Comparison of ENCODE assay signal across 22 cellular contexts in the genomic region with DNA sequence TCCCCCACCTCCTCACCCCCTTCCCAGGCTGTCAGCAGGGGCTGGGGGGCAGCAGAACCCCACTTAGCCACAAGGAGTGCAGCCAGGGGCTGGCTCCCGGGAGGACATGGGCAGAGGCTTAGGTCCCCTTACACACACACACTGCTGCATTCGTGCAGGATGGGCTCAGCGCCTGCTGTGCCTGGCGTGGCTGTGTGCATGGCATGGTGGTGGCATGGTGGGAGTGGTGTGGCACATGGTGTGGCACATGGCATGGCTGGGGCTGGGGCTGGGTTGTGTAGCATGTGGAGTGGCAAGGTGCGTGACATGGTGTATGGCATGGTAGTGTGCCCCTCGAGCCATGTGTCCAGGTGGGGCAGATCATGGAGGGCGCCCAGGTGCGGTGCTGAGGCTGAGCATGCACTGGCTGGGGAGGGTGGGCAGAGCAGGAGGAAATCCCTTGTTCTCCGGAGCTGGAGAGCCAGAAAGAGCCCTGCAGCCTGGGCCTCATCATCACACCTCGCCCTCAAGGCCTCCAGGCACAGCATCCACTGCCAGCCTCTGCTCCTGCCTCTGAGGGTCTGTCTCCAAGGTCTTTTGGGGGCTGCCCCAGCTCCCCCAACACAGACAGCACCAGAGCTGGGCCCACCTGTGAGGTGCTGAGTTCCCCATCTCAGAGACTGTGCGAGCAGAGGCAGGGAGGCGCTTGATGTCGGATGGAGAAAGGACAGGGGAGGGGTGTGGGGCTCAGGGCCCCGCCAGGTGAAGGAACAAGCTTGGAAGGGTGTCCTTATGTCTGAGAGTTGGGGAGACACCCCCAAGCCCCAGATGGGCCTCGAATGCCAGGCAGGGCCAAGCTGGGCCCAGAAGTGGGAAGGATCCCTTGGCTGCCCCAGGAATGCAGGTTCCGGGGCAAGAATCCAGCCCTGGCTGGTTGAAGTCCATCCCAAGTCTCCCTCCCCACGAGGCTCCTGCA. TPM values are rescaled to one million over a fixed set of nuclear protein-coding genes. Genes with fewer than 3 reads are reported as not detected.
DNase-seq lines count a peak whose midpoint lies in the region; ATAC-seq, FAIRE-seq and TF ChIP-seq lines count a peak whose summit lies in the region.
"Had no signal": no experiment of that assay in that cellular context is flagged by ENCODE, and none has a peak within 500 bp of the region (broad histone marks: within the 10 kb centered on the region; RNA-seq: fewer than 3 reads in every experiment).

No MANE protein-coding gene starts in this region.

- H3K79me1 ChIP-seq in H1 (ENCODE audit: low read depth, low read length): no peaks in the 10 kb centered on the region

- H3K9ac ChIP-seq in H1 (replicated peaks in 1 of 4; ENCODE audit: extremely low read depth in 1 of 4, low read depth in 3 of 4, low read length in 3 of 4): no peak overlapping the region

- peak overlapping the region; percentile 88; the same call in 1 of the 2 replicates for H2BK15ac ChIP-seq in H1 (ENCODE audit: low read length)

- H3K4ac ChIP-seq in H1 (replicated peaks; ENCODE audit: insufficient read length, low read depth, low read length): peak overlapping the region; percentile 83

- H3K4me2 ChIP-seq in H1 (ENCODE audit: insufficient read depth in 1 of 2, low read depth in 2 of 2, low read length in 2 of 2): no peak overlapping the region

- H3K79me2 ChIP-seq in H1 (ENCODE audit: control insufficient read depth in 1 of 2, insufficient read depth in 2 of 2, low read length in 2 of 2): no peaks in the 10 kb centered on the region

- no peak overlapping the region for H2AFZ ChIP-seq in H1 (ENCODE audit: low read length)

- H3K27ac ChIP-seq in H1 (ENCODE audit: low read depth, low read length): no peak overlapping the region
- H3K27ac ChIP-seq in effector memory CD4-positive, alpha-beta T cell (ENCODE audit: insufficient read depth, low read length, poor library complexity, severe bottlenecking): no peak overlapping the region
- H3K27ac ChIP-seq: 22Rv1, SJSA1 had no signal

- H3K36me3 ChIP-seq in H1 (ENCODE audit: control insufficient read depth in 2 of 4, insufficient read depth in 4 of 4, low read length in 3 of 4): no peaks in the 10 kb centered on the region
- H3K36me3 ChIP-seq in effector memory CD4-positive, alpha-beta T cell (ENCODE audit: control insufficient read depth, insufficient read depth, low read length): no peaks in the 10 kb centered on the region
- H3K36me3 ChIP-seq: SJSA1 had no signal

- DNase-seq in Right ventricle myocardium inferior (ENCODE audit: missing footprints) (peak; percentile 51), cardiac septum (ENCODE audit: low spot score) (no peak), H1 (ENCODE audit: low read depth in 1 of 2, low spot score in 2 of 2) (no peak), neural crest cell (ENCODE audit: low read depth, low spot score) (no peak), RPMI8226 (no peak)
- no peak for DNase-seq in effector memory CD4-positive, alpha-beta T cell
- DNase-seq in stimulated activated naive CD4-positive, alpha-beta T cell treated with Interleukin-2 at 50 U/mL for 16 hours (lab: John Stamatoyannopoulos, UW): no peak
- DNase-seq: ACHN; C1 segment of cervical spinal cord; DND-41; MV-4-11; NCI-H1105 treated with DMSO at 0.1 percent for 48 hours; NCI-H2029 treated with DMSO at 0.1 percent for 48 hours; NCI-H510A treated with DMSO at 0.1 percent for 48 hours; NCI-H774; NK-92 treated with Interleukin-12 subunit alpha and Interleukin-12 subunit beta, amount 100 ng/mL, for 24 hours had no signal

- TF ChIP-seq CTCF in H1 (IDR thresholded peaks at IDR 0.05; ENCODE audit: control extremely low read depth in 1 of 3, insufficient read depth in 1 of 3, low read depth in 1 of 3, low read length in 3 of 3): no peak
- no peak for TF ChIP-seq CTCF in neural crest cell (conservative IDR thresholded peaks at IDR 0.05)

- H3K4me1 ChIP-seq in H1 (replicated peaks in 1 of 4; ENCODE audit: control insufficient read depth in 3 of 4, insufficient read depth in 4 of 4, low read length in 3 of 4): peaks cover 0 to 21% (median 13%) of the 10 kb centered on the region in 4 experiments; a peak in 6 of 7 replicates
- no peaks in the 10 kb centered on the region for H3K4me1 ChIP-seq in effector memory CD4-positive, alpha-beta T cell (ENCODE audit: control insufficient read depth, insufficient read depth, low read length, poor library complexity, severe bottlenecking)
- H3K4me1 ChIP-seq: SJSA1 had no signal

- peaks cover 7% of the 10 kb centered on the region for H3K27me3 Mint-ChIP-seq in neural crest cell (ENCODE audit: low read depth)

- peaks cover 0 to 3% (median 2%) of the 10 kb centered on the region in 4 experiments; a peak in 3 of 7 replicates for H3K27me3 ChIP-seq in H1 (replicated peaks in 1 of 4; ENCODE audit: control insufficient read depth in 3 of 4, extremely low read depth in 1 of 4, insufficient read depth in 3 of 4, low read length in 3 of 4)
- H3K27me3 ChIP-seq in effector memory CD4-positive, alpha-beta T cell (replicated peaks; ENCODE audit: control insufficient read depth, insufficient read depth, low read length, poor library complexity, severe bottlenecking): no peaks in the 10 kb centered on the region
- H3K27me3 ChIP-seq: SJSA1 had no signal

- ATAC-seq in Right ventricle myocardium inferior (no peak), HG03039 (IDR thresholded peaks at IDR 0.05; ENCODE audit: unreplicated experiment) (no peak)
- ATAC-seq: CD8-positive, alpha-beta T cell; GM12878 had no signal

- H3K14ac ChIP-seq in H1 (ENCODE audit: insufficient read length): no peak overlapping the region

- peaks cover 5% of the 10 kb centered on the region for H3K9me3 Mint-ChIP-seq in neural crest cell

- H3K36me3 Mint-ChIP-seq in neural crest cell (ENCODE audit: low read depth): peaks cover 1% of the 10 kb centered on the region
- H3K36me3 Mint-ChIP-seq: CD8-positive, alpha-beta T cell had no signal

- H2BK12ac ChIP-seq in H1 (ENCODE audit: low read depth, low read length): peak overlapping the region; percentile 90; the same call in 1 of the 2 replicates

- H2BK5ac ChIP-seq in H1 (ENCODE audit: low read depth, low read length): peak overlapping the region; percentile 52; the same call in 1 of the 2 replicates

- H3K4me3 ChIP-seq in H1 (ENCODE audit: extremely low read depth in 1 of 4, insufficient read depth in 2 of 4, low read depth in 3 of 4, low read length in 4 of 4): no peak overlapping the region
- H3K4me3 ChIP-seq in effector memory CD4-positive, alpha-beta T cell (ENCODE audit: insufficient read depth, low read depth, low read length, poor library complexity, severe bottlenecking): no peak overlapping the region
- H3K4me3 ChIP-seq: GM12878, SJSA1 had no signal

- peak overlapping the region; percentile 84 for H4K91ac ChIP-seq in H1 (replicated peaks; ENCODE audit: insufficient read length, low read length)

- no peak overlapping the region for H3K4me3 Mint-ChIP-seq in neural crest cell
- H3K4me3 Mint-ChIP-seq: CD8-positive, alpha-beta T cell had no signal

- H3K23ac ChIP-seq in H1 (ENCODE audit: insufficient read length): no peak overlapping the region

- no peaks in the 10 kb centered on the region for H3K23me2 ChIP-seq in H1 (ENCODE audit: low read depth, low read length)

- no peak overlapping the region for H4K8ac ChIP-seq in H1 (ENCODE audit: extremely low read depth, insufficient read depth, low read length)

- H3K18ac ChIP-seq in H1 (ENCODE audit: extremely low read depth, low read length): peak overlapping the region; percentile 83; the same call in 1 of the 2 replicates

- no peak for TF ChIP-seq POLR2A in H1 (IDR thresholded peaks at IDR 0.05; ENCODE audit: control extremely low read depth in 1 of 2, low read depth in 2 of 2, low read length in 2 of 2)

- FAIRE-seq in H1 (lab: Jason Lieb, UNC): no peak
- FAIRE-seq: GM12878, H54 had no signal

- POLR2A ChIA-PET in H1 (lab: Charles Lee; ENCODE audit: partially characterized antibody): interaction anchor here (1.0 kb wide), 1 partner anchor 27 kb away, joined by 3 read pairs; no protein-coding TSS in a partner anchor

- H3K4me1 Mint-ChIP-seq in neural crest cell: peaks cover 33% of the 10 kb centered on the region

- intact Hi-C loops in Right ventricle myocardium inferior (cut with DNase I): no loop called here
- intact Hi-C loops in cardiac septum (cut with DNase I): no loop called here

- H4K5ac ChIP-seq in H1 (ENCODE audit: insufficient read length, low read depth, low read length): no peak overlapping the region

- CTCF ChIA-PET in H1 (lab: Charles Lee; ENCODE audit: partially characterized antibody): interaction anchor here (0.9 to 2.0 kb wide), 2 partner anchors 54 to 303 kb away, joined by 3 to 4 read pairs; no protein-coding TSS in a partner anchor

- no peak overlapping the region for H3K56ac ChIP-seq in H1 (replicated peaks; ENCODE audit: insufficient read length, low read depth, low read length)

- no peak overlapping the region for H2BK20ac ChIP-seq in H1 (ENCODE audit: low read length)

- TF ChIP-seq EP300 in H1 (IDR thresholded peaks at IDR 0.05; ENCODE audit: borderline replicate concordance in 1 of 2, low read depth in 2 of 2, low read length in 2 of 2): no peak

- peak overlapping the region; percentile 40; the same call in 1 of the 2 replicates for H2AK5ac ChIP-seq in H1 (ENCODE audit: low read depth, low read length)

- H3K9me3 ChIP-seq in H1 (ENCODE audit: insufficient read depth in 2 of 2, low read depth in 1 of 2, low read length in 1 of 2): peaks cover 0 to 4% of the 10 kb centered on the region in 2 experiments; a peak in 2 of 4 replicates
- no peaks in the 10 kb centered on the region for H3K9me3 ChIP-seq in effector memory CD4-positive, alpha-beta T cell (ENCODE audit: control insufficient read depth, low read length)

- no peak for TF ChIP-seq RAD21 in H1 (IDR thresholded peaks at IDR 0.05 in 1 of 2, conservative IDR thresholded peaks at IDR 0.05 in 1 of 2; ENCODE audit: low read depth in 2 of 2, low read length in 2 of 2)

- peak overlapping the region; percentile 92 for H3K27ac Mint-ChIP-seq in neural crest cell (ENCODE audit: unreplicated experiment)
- H3K27ac Mint-ChIP-seq: CD8-positive, alpha-beta T cell had no signal

- H4K20me1 ChIP-seq in H1 (replicated peaks in 1 of 2; ENCODE audit: control insufficient read depth in 1 of 2, insufficient read depth in 2 of 2, low read length in 2 of 2): peaks cover 0 to 2% of the 10 kb centered on the region in 2 experiments

- 87% methylated on average over 16 of the region's 17 CpGs; no CpG with 5 or more reads in 1 of the 2 experiments for WGBS in H1 (ENCODE audit: extremely low coverage in 1 of 2, insufficient coverage in 1 of 2, insufficient read length in 1 of 2, insufficient replicate concordance in 2 of 2, low coverage in 1 of 2, low lambda C conversion rate in 2 of 2, missing lambda C conversion rate in 1 of 2), 2 experiments

- H2BK120ac ChIP-seq in H1 (replicated peaks; ENCODE audit: low read depth, low read length): no peak overlapping the region

RNA-seq across cellular contexts. Expression of a gene that starts 51.4 kb away (rescaled TPM):
- total RNA-seq in Right ventricle myocardium inferior (40.0 TPM), cardiac septum (11.5 TPM), neural crest cell (78.3 and 80.0 TPM in 2 replicates)
- total RNA-seq in H1 (2021; fragmentation: NEBNext Ultra II Directional; extraction: Animal tissue kit (Norgen Biotek cat#: 25700)): 12.8 and 16.2 TPM in 2 replicates
- 14.1 and 21.8 TPM in 2 replicates for polyA plus RNA-seq in H1 (2011; rRNA removed)
- polyA plus RNA-seq in H1 (2011; cell fraction: cytosol; rRNA removed): 13.5 TPM
- 19.1 TPM for polyA plus RNA-seq in H1 (2011; cell fraction: nucleus; rRNA removed)
- polyA plus RNA-seq in H1 (2012, experiment 1 of 2): 5.5 to 12.0 TPM (median 10.3 TPM) in 4 replicates
- 12.8 TPM for polyA plus RNA-seq in H1 (2012, experiment 2 of 2)
- polyA plus RNA-seq in H1 (2013, experiment 1 of 2): 12.8 TPM
- polyA plus RNA-seq in H1 (2013, experiment 2 of 2): 10.8 TPM
- polyA minus RNA-seq in H1 (2011; rRNA and poly(A)+ RNA removed): 1.7 and 2.9 TPM in 2 replicates
- polyA minus RNA-seq in H1 (2011; cell fraction: cytosol; rRNA and poly(A)+ RNA removed): 16.9 TPM
- 23.8 TPM for polyA minus RNA-seq in H1 (2011; cell fraction: nucleus; rRNA and poly(A)+ RNA removed)
